In genomic region chr1:3453203-3453761, GRCh38 we compare ENCODE assay signal across 8 cellular contexts. TPM values are rescaled to one million over a fixed set of nuclear protein-coding genes. Genes with fewer than 3 reads are reported as not detected.
DNase-seq lines count a peak whose midpoint lies in the region; ATAC-seq, FAIRE-seq and TF ChIP-seq lines count a peak whose summit lies in the region.

No MANE protein-coding gene starts in this region.

- POLR2A ChIA-PET in A673 (lab: Charles Lee; ENCODE audit: low non-redundant PET), result no interaction called here

- 0% methylated on average over 2 of the region's 18 CpGs for WGBS in right lobe of liver (ENCODE audit: insufficient coverage, low coverage, low lambda C conversion rate, missing lambda C conversion rate)

- ATAC-seq in right lobe of liver (peak; percentile 83 to 86 (median 85)), HG03097 (IDR thresholded peaks at IDR 0.05; ENCODE audit: low FRiP score, unreplicated experiment) (no peak)

- intact Hi-C loops in A673 (cut with micrococcal nuclease; ENCODE audit: unreplicated experiment) (loop anchor here (1.0 to 5.0 kb wide), 3 partner anchors 30 to 269 kb away; no protein-coding TSS in a partner anchor), right lobe of liver (cut with DNase I) (loop anchor here in 1 of 2 donors (5.0 kb wide), 1 partner anchor 34 kb away; no protein-coding TSS in a partner anchor)

- CTCF ChIA-PET in A673 (lab: Charles Lee), result interaction anchor here (0.5 to 1.9 kb wide), 19 partner anchors 9 to 1320 kb away, joined by 3 to 42 read pairs (median 4); no protein-coding TSS in a partner anchor

- no TSS peak for BruUV-seq in A673 (replicated peaks; lab: Mats Ljungman, UMichigan)

- TF ChIP-seq POLR2A in GM12892 (IDR thresholded peaks at IDR 0.05; ENCODE audit: low read depth, low read length) (no peak), right lobe of liver (IDR thresholded peaks at IDR 0.05) (no peak)

- TF ChIP-seq CTCF in A673 (conservative IDR thresholded peaks at IDR 0.05; ENCODE audit: low read depth, low read length) (peak; percentile 91), right lobe of liver (IDR thresholded peaks at IDR 0.05) (peak; percentile 93 to 98 (median 96))

- H3K27me3 ChIP-seq in A673 (replicated peaks; ENCODE audit: insufficient read depth, low read depth, low read length, poor library complexity), result no peaks in the 10 kb centered on the region
- no peaks in the 10 kb centered on the region for H3K27me3 ChIP-seq in right lobe of liver

- H3K27ac ChIP-seq in A673 (ENCODE audit: low read depth, low read length, poor library complexity, severe bottlenecking) (no peak overlapping the region), right lobe of liver (no peak overlapping the region)

- FAIRE-seq in GM12892 (lab: Jason Lieb, UNC), result no peak

- H3K4me1 ChIP-seq in A673 (ENCODE audit: insufficient read depth, low read length, poor library complexity, severe bottlenecking) (peaks cover 17% of the 10 kb centered on the region), right lobe of liver (peaks cover 0 to 10% (median 3%) of the 10 kb centered on the region in 4 donors)

- DNase-seq in A673 (ENCODE audit: low spot score) (peak; percentile 78), GM12892 (ENCODE audit: insufficient read length) (peak; percentile 89), NCI-H2171 (lab: John Stamatoyannopoulos, UW) (peak; percentile 49), dermis blood vessel endothelial cell (peak; percentile 80), right lobe of liver (peak; percentile 76 to 83 (median 76))
- peak; percentile 52 to 57 for DNase-seq in activated CD4-positive, alpha-beta T cell treated with anti-CD3 and anti-CD28 coated beads, Interleukin-2, amount 50 U/mL, for 24 hours (ENCODE audit: low read depth in 1 of 2, low spot score in 1 of 2)
- peak; percentile 55 to 59 (median 55) for DNase-seq in stimulated activated CD4-positive, alpha-beta T cell treated with anti-CD3 and anti-CD28 coated beads, TNF-alpha, amount 100 ng/mL, for 4 hours (ENCODE audit: low read depth in 3 of 3)

- H3K9me3 ChIP-seq in A673 (ENCODE audit: low read depth, low read length, poor library complexity, severe bottlenecking), result no peaks in the 10 kb centered on the region
- H3K9me3 ChIP-seq in right lobe of liver, result no peaks in the 10 kb centered on the region

- no peak overlapping the region for H3K4me3 ChIP-seq in A673 (ENCODE audit: low read depth, low read length, poor library complexity, severe bottlenecking)
- H3K4me3 ChIP-seq in right lobe of liver, result no peak overlapping the region

- H3K36me3 ChIP-seq in A673 (ENCODE audit: insufficient read depth, low read length, poor library complexity, severe bottlenecking) (no peaks in the 10 kb centered on the region), right lobe of liver (no peaks in the 10 kb centered on the region)

RNA-seq across cellular contexts. Expression of gene ARHGEF16, which starts 1.2 kb away (rescaled TPM):
- 8.9 and 11.2 TPM in 2 replicates for total RNA-seq in A673 (2021)
- polyA plus RNA-seq in GM12892 (2012; ENCODE audit: missing spikeins), result not detected
- total RNA-seq in dermis blood vessel endothelial cell, result 0.51 TPM in 2 replicates
- 10 to 100 TPM in 2 of 6 experiments, 1 to 10 TPM in 4; 2.1 to 16.3 (median 7.5) TPM for total RNA-seq in right lobe of liver
